1 cellular context compared by ENCODE assay signal in genomic region chr16:85234310-85235235, GRCh38.
TF ChIP-seq lines count a peak whose summit lies in the region.

No MANE protein-coding gene starts in this region.

TF ChIP-seq in WTC11, 78 proteins besides CTCF, POLR2A, EP300 and RAD21 (continued from another document):
- no peak for TF ChIP-seq ZNF532 (CRISPR knock-in tag; IDR thresholded peaks at IDR 0.05; ENCODE audit: borderline replicate concordance)
- TF ChIP-seq NFATC4 (CRISPR knock-in tag; IDR thresholded peaks at IDR 0.05) = no peak
- TF ChIP-seq ARID4B (CRISPR knock-in tag; IDR thresholded peaks at IDR 0.05; ENCODE audit: borderline replicate concordance) = no peak
- no peak for TF ChIP-seq SMAD4 (CRISPR knock-in tag; IDR thresholded peaks at IDR 0.05)
- peak; percentile 13; the same call in 1 of the 2 replicates for TF ChIP-seq ZNF121 (CRISPR knock-in tag; IDR thresholded peaks at IDR 0.05)
- no peak for TF ChIP-seq ZNF232 (CRISPR knock-in tag; IDR thresholded peaks at IDR 0.05)
- no peak for TF ChIP-seq PREB (CRISPR knock-in tag; IDR thresholded peaks at IDR 0.05; ENCODE audit: borderline replicate concordance)
